In the genomic region with DNA sequence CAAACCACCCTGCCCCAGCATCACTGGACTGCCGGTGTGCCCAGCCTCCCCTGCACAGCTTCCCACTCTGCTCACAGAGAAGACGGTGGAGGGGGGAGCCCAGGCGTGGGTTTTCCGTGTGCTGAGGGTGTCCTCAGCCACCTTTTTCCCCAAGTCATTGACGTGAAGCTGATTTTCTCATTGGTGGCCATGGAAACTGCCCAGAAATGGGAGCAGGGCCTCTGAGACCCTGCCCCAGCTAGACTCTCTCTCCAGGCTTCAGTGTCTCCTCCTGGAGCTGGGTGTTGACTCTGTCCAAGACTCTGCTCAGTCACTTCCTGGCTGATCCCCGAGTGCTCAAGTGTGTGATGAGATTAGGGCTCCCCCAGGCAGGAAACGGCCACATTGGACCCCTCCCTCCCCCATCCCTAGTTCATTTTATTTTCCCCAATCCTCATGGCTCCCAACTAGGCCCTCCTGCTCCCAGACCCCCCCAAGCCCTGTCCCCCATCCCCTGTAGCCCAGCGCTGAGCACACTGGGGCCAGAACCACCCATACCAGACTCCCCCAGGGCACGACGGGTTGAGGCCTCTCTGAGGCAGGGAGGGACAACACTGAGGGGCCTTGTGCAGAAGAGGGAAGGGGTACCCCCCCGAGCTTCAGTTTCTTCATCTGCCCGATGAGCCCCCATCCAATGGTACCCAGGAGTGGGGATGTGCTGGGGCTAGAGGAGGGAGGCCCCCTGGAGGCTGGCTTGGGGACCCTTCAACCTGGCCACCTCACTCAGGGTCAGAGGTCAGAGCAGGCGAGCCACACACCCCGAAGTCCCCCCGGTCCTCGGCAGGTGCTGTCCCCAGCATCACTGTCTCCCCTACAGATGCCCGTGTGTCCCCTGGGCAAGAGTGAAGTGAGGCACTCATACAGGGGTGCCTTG, we compare ENCODE assay signal across 17 cellular contexts. TPM values are rescaled to one million over a fixed set of nuclear protein-coding genes. Genes with fewer than 3 reads are reported as not detected.
DNase-seq lines count a peak whose midpoint lies in the region; ATAC-seq and TF ChIP-seq lines count a peak whose summit lies in the region.
"Had no signal": no experiment of that assay in that cellular context is flagged by ENCODE, and none has a peak within 500 bp of the region (broad histone marks: within the 10 kb centered on the region; RNA-seq: fewer than 3 reads in every experiment).

No MANE protein-coding gene starts in this region.

- no peak overlapping the region for H2AFZ ChIP-seq in mammary epithelial cell (ENCODE audit: low read depth, low read length)
- no peak overlapping the region for H2AFZ ChIP-seq in SK-N-SH (ENCODE audit: low read depth)

- peaks cover 7% of the 10 kb centered on the region for H3K36me3 Mint-ChIP-seq in MCF 10A (ENCODE audit: insufficient read depth, unreplicated experiment)
- H3K36me3 Mint-ChIP-seq: activated naive CD4-positive, alpha-beta T cell treated with anti-CD3 and anti-CD28 coated beads, Interleukin-2, amount 10 ng/mL, durations not matched to agents 7 days and 5 days had no signal

- no peak overlapping the region for H3K27ac ChIP-seq in mammary epithelial cell (ENCODE audit: insufficient read depth, low read depth, low read length)
- H3K27ac ChIP-seq in RWPE1, result peak overlapping the region; percentile 94
- peak overlapping the region in 3 of 4 donors; percentile 25 to 69 (median 51) for H3K27ac ChIP-seq in gastroesophageal sphincter
- peak overlapping the region; percentile 15 for H3K27ac ChIP-seq in suprapubic skin
- H3K27ac ChIP-seq in SK-N-SH (ENCODE audit: low read depth in 2 of 2, low read length in 1 of 2), result no peak overlapping the region
- H3K27ac ChIP-seq: dorsolateral prefrontal cortex, tibial artery had no signal

- peak overlapping the region; percentile 95 for H3K27ac Mint-ChIP-seq in MCF 10A (ENCODE audit: low read depth, unreplicated experiment)
- H3K27ac Mint-ChIP-seq: activated naive CD4-positive, alpha-beta T cell treated with anti-CD3 and anti-CD28 coated beads, Interleukin-2, amount 10 ng/mL, durations not matched to agents 7 days and 5 days; nephron progenitor cell had no signal

- TF ChIP-seq EP300 in gastroesophageal sphincter (IDR thresholded peaks at IDR 0.05) (no peak), suprapubic skin (IDR thresholded peaks at IDR 0.05) (no peak), SK-N-SH (IDR thresholded peaks at IDR 0.05; ENCODE audit: borderline replicate concordance in 1 of 2, low read depth in 1 of 2, low read length in 1 of 2) (no peak)

- POLR2A ChIA-PET in MCF 10A (lab: Yijun Ruan, JAX), result interaction anchor here (1.0 to 2.0 kb wide), 3 partner anchors 33 to 59 kb away, joined by 3 to 11 read pairs (median 4); a partner anchor contains a TSS
- POLR2A ChIA-PET in RWPE1 (lab: Yijun Ruan, JAX; ENCODE audit: low non-redundant PET), result no interaction called here
- POLR2A ChIA-PET in SK-N-SH (lab: Yijun Ruan, JAX), result no interaction called here

- TF ChIP-seq RAD21 in SK-N-SH (IDR thresholded peaks at IDR 0.05; ENCODE audit: low read length), result no peak

- no peak for TF ChIP-seq POLR2A in gastroesophageal sphincter (IDR thresholded peaks at IDR 0.05)
- TF ChIP-seq POLR2A in suprapubic skin (IDR thresholded peaks at IDR 0.05), result no peak

- WGBS in mammary epithelial cell (ENCODE audit: low coverage, missing lambda C conversion rate), result 73% methylated on average over 8 of the region's 17 CpGs
- WGBS in gastroesophageal sphincter (ENCODE audit: low coverage in 1 of 2), 2 donors, result 75 to 88% methylated on average over 3 to 5 of the region's 17 CpGs
- 49% methylated on average over 14 of the region's 17 CpGs for WGBS in suprapubic skin
- WGBS in SK-N-SH (ENCODE audit: low lambda C conversion rate), result 88% methylated on average over 15 of the region's 17 CpGs

- H3K36me3 ChIP-seq in mammary epithelial cell (ENCODE audit: insufficient read depth, low read length) (no peaks in the 10 kb centered on the region), gastroesophageal sphincter (no peaks in the 10 kb centered on the region), suprapubic skin (no peaks in the 10 kb centered on the region), SK-N-SH (replicated peaks in 1 of 2; ENCODE audit: control insufficient read depth in 1 of 2, insufficient read depth in 2 of 2, low read length in 1 of 2) (no peaks in the 10 kb centered on the region)
- H3K36me3 ChIP-seq: tibial artery had no signal

- no peaks in the 10 kb centered on the region for H3K27me3 Mint-ChIP-seq in MCF 10A (ENCODE audit: insufficient read depth, unreplicated experiment)

- H3K4me1 ChIP-seq in mammary epithelial cell (ENCODE audit: insufficient read depth, low read length) (peaks cover 21% of the 10 kb centered on the region), gastroesophageal sphincter (peaks cover 0 to 16% (median 0%) of the 10 kb centered on the region in 3 donors), suprapubic skin (peaks cover 15% of the 10 kb centered on the region), SK-N-SH (ENCODE audit: control insufficient read depth in 1 of 2, insufficient read depth in 2 of 2, low read depth in 1 of 2, low read length in 1 of 2) (peaks cover 0 to 16% of the 10 kb centered on the region in 2 experiments; a peak in 1 of 4 replicates)

- in situ Hi-C loops in mammary epithelial cell (cut with MboI; ENCODE audit: low sequenced_read_pairs in 2 of 2), result no loop called here

- BruUV-seq in MCF 10A (replicated peaks; lab: Mats Ljungman, UMichigan), result no TSS peak
- no TSS peak for BruUV-seq in mammary epithelial cell (replicated peaks; lab: Mats Ljungman, UMichigan)

- H3K9me3 ChIP-seq in mammary epithelial cell (replicated peaks; ENCODE audit: insufficient read depth, low read length), result peaks cover 1% of the 10 kb centered on the region
- peaks cover 0 to 6% (median 0%) of the 10 kb centered on the region in 3 donors for H3K9me3 ChIP-seq in gastroesophageal sphincter
- peaks cover 4% of the 10 kb centered on the region for H3K9me3 ChIP-seq in suprapubic skin
- H3K9me3 ChIP-seq in SK-N-SH, result no peaks in the 10 kb centered on the region

- no peak for ATAC-seq in gastroesophageal sphincter
- ATAC-seq: HCT116 had no signal

- intact Hi-C loops in MCF 10A (cut with micrococcal nuclease) (no loop called here), mammary epithelial cell (cut with micrococcal nuclease) (no loop called here)

- CTCF ChIA-PET in MCF 10A (lab: Yijun Ruan, JAX) (interaction anchor here (0.6 kb wide), 2 partner anchors 111 to 230 kb away, joined by 3 to 4 read pairs; no protein-coding TSS in a partner anchor), mammary epithelial cell (lab: Charles Lee; ENCODE audit: low non-redundant PET) (no interaction called here), RWPE1 (lab: Yijun Ruan, JAX) (no interaction called here), SK-N-SH (lab: Yijun Ruan, JAX) (no interaction called here)

- TF ChIP-seq CTCF in MCF 10A (IDR thresholded peaks at IDR 0.05; ENCODE audit: unreplicated experiment) (no peak), mammary epithelial cell (conservative IDR thresholded peaks at IDR 0.05 in 1 of 2, IDR thresholded peaks at IDR 0.05 in 1 of 2; ENCODE audit: extremely low read depth in 1 of 2, insufficient read depth in 1 of 2, low read depth in 1 of 2, low read length in 2 of 2) (no peak), RWPE1 (conservative IDR thresholded peaks at IDR 0.05; ENCODE audit: low read depth) (no peak), gastroesophageal sphincter (IDR thresholded peaks at IDR 0.05) (no peak), suprapubic skin (IDR thresholded peaks at IDR 0.05) (no peak), SK-N-SH (IDR thresholded peaks at IDR 0.05) (no peak)

- H4K20me1 ChIP-seq in mammary epithelial cell (ENCODE audit: insufficient read depth, low read length), result no peaks in the 10 kb centered on the region
- H4K20me1 ChIP-seq in SK-N-SH (ENCODE audit: insufficient read depth), result no peaks in the 10 kb centered on the region

- H3K4me2 ChIP-seq in mammary epithelial cell (ENCODE audit: insufficient read depth, low read depth, low read length), result no peak overlapping the region
- H3K4me2 ChIP-seq in SK-N-SH, result no peak overlapping the region

- H3K9ac ChIP-seq in mammary epithelial cell (ENCODE audit: insufficient read depth, low read length) (no peak overlapping the region), SK-N-SH (no peak overlapping the region)

- H3K9me3 Mint-ChIP-seq in MCF 10A (ENCODE audit: unreplicated experiment), result peaks cover 8% of the 10 kb centered on the region

- no peaks in the 10 kb centered on the region for H3F3A ChIP-seq in SK-N-SH (replicated peaks; ENCODE audit: insufficient read depth)

- peaks cover 6% of the 10 kb centered on the region for H3K4me1 Mint-ChIP-seq in MCF 10A (ENCODE audit: insufficient read depth, unreplicated experiment)

- no peaks in the 10 kb centered on the region for H3K9me2 ChIP-seq in SK-N-SH

- H3K27me3 ChIP-seq in mammary epithelial cell (ENCODE audit: insufficient read depth, low read length) (no peaks in the 10 kb centered on the region), gastroesophageal sphincter (peaks cover 41% of the 10 kb centered on the region), suprapubic skin (peaks cover 6% of the 10 kb centered on the region), SK-N-SH (ENCODE audit: insufficient read depth) (no peaks in the 10 kb centered on the region)

- H3K4me3 Mint-ChIP-seq in MCF 10A (ENCODE audit: unreplicated experiment), result no peak overlapping the region
- H3K4me3 Mint-ChIP-seq: activated naive CD4-positive, alpha-beta T cell treated with anti-CD3 and anti-CD28 coated beads, Interleukin-2, amount 10 ng/mL, durations not matched to agents 7 days and 5 days; nephron progenitor cell; T-helper 1 cell treated with Interleukin-12 subunit alpha and Interleukin-12 subunit beta and Interleukin-4 antibody, amounts not matched to agents 30 μg/mL and 1 μg/mL, for 36 hours had no signal

- H3K79me2 ChIP-seq in mammary epithelial cell (ENCODE audit: insufficient read depth, low read length) (no peaks in the 10 kb centered on the region), SK-N-SH (ENCODE audit: insufficient read depth) (no peaks in the 10 kb centered on the region)

- dilution Hi-C loops in mammary epithelial cell (cut with HindIII; ENCODE audit: low sequenced_read_pairs), result no loop called here

- DNase-seq in MCF 10A (ENCODE audit: unreplicated experiment), result no peak
- DNase-seq in mammary epithelial cell, result no peak
- DNase-seq in RWPE1 (ENCODE audit: low spot score), result no peak
- peak in 1 of 2 donors; percentile 67 for DNase-seq in suprapubic skin (ENCODE audit: low spot score in 2 of 2)
- DNase-seq in SK-N-SH, result no peak
- no peak for DNase-seq in KG1 (lab: John Stamatoyannopoulos, UW)
- DNase-seq in iPS-NIHi7 (ENCODE audit: extremely low spot score), result no peak
- DNase-seq: activated naive CD4-positive, alpha-beta T cell treated with anti-CD3 and anti-CD28 coated beads, Interleukin-2, amount 10 ng/mL, durations not matched to agents 7 days and 5 days; dorsolateral prefrontal cortex; NCI-H82; nephron progenitor cell; stimulated activated CD4-positive, alpha-beta T cell treated with anti-CD3 and anti-CD28 coated beads, Interleukin-2, amount 100 ng/mL, for 48 hours had no signal

- no peak overlapping the region for H3K4me3 ChIP-seq in mammary epithelial cell (replicated peaks in 1 of 3; ENCODE audit: insufficient read depth in 1 of 3, low read depth in 2 of 3, low read length in 3 of 3)
- H3K4me3 ChIP-seq in gastroesophageal sphincter, result no peak overlapping the region
- no peak overlapping the region for H3K4me3 ChIP-seq in suprapubic skin
- no peak overlapping the region for H3K4me3 ChIP-seq in SK-N-SH (ENCODE audit: low read depth in 2 of 2, low read length in 1 of 2)
- H3K4me3 ChIP-seq: dorsolateral prefrontal cortex, tibial artery had no signal

RNA-seq across cellular contexts. Expression of a gene that starts 1.2 kb away (rescaled TPM):
- total RNA-seq in MCF 10A (2022), result not detected in 2 replicates
- total RNA-seq in mammary epithelial cell, result 1 to 10 TPM in 1 of 2 donors, under 1 TPM in 1; 0.19 to 1.0 TPM
- 0.01 TPM for polyA plus RNA-seq in mammary epithelial cell
- not detected for polyA minus RNA-seq in mammary epithelial cell
- total RNA-seq in gastroesophageal sphincter, result 1 to 10 TPM; 2.3 to 5.1 (median 2.7) TPM
- total RNA-seq in suprapubic skin, result 1 to 10 TPM in 2 of 4 donors, under 1 TPM in 2; 0.57 to 3.9 (median 1.2) TPM
- not detected in 2 replicates for polyA plus RNA-seq in SK-N-SH (2012; rRNA removed)
- under 0.01 and 0.01 TPM in 2 replicates for polyA plus RNA-seq in SK-N-SH (2012; cell fraction: cytosol; rRNA removed)
- not detected in 2 replicates for polyA plus RNA-seq in SK-N-SH (2012; cell fraction: nucleus; rRNA removed)
- total RNA-seq: G401 had no signal

RNA-seq across cellular contexts. Expression of a gene that starts 58.4 kb away (rescaled TPM):
- 56.0 and 66.6 TPM in 2 replicates for total RNA-seq in MCF 10A (2022)
- total RNA-seq in mammary epithelial cell, result 10 to 100 TPM; 35.5 to 67.2 TPM
- polyA plus RNA-seq in mammary epithelial cell, result 23.7 TPM
- polyA minus RNA-seq in mammary epithelial cell, result 60.7 TPM
- total RNA-seq in gastroesophageal sphincter, result 10 to 100 TPM; 19.7 to 55.7 (median 45.8) TPM
- total RNA-seq in suprapubic skin, result 100 to 1,000 TPM in 1 of 4 donors, 10 to 100 TPM in 3; 32.1 to 122 (median 39.4) TPM
- polyA plus RNA-seq in SK-N-SH (2012; rRNA removed), result 29.7 and 31.2 TPM in 2 replicates
- 11.8 and 17.1 TPM in 2 replicates for polyA plus RNA-seq in SK-N-SH (2012; cell fraction: cytosol; rRNA removed)
- 156 and 269 TPM in 2 replicates for polyA plus RNA-seq in SK-N-SH (2012; cell fraction: nucleus; rRNA removed)

Comparison
In these comparisons a context has a peak if more than half of its experiments do, and no peak if none do; other contexts are left out.
1. H3K27ac ChIP-seq: peak in RWPE1 (single experiment), gastroesophageal sphincter (3 of 4) and suprapubic skin (single experiment); none in mammary epithelial cell (single experiment) and SK-N-SH (0 of 2).